ENCODE assay signal across 1 cellular context in genomic region chr2:170711196-170711773, GRCh38.
A peak's percentile ranks its signal among the peaks of the same experiment; 100 is the strongest.
TF ChIP-seq lines count a peak whose summit lies in the region.

No MANE protein-coding gene starts in this region.

TF ChIP-seq in HEK293, 187 proteins besides CTCF, POLR2A, EP300 and RAD21 (continued from another document):
- TF ChIP-seq ZNF335 (tag by site-specific recombination; conservative IDR thresholded peaks at IDR 0.05): peak; percentile 51; the same call in 1 of the 2 replicates
- TF ChIP-seq TCF7L2 (IDR thresholded peaks at IDR 0.05; ENCODE audit: borderline replicate concordance, low read depth, low read length): peak; percentile 50; the same call in 1 of the 2 replicates
- TF ChIP-seq ZNF664 (tag by site-specific recombination; IDR thresholded peaks at IDR 0.05): no peak
- no peak for TF ChIP-seq HIC1 (tag by site-specific recombination; IDR thresholded peaks at IDR 0.05)
- no peak for TF ChIP-seq ZNF645 (tag by site-specific recombination; IDR thresholded peaks at IDR 0.05)
- no peak for TF ChIP-seq PRDM4 (tag by site-specific recombination; IDR thresholded peaks at IDR 0.05)
- TF ChIP-seq ZNF658 (tag by site-specific recombination; IDR thresholded peaks at IDR 0.05): no peak
- no peak for TF ChIP-seq ZNF544 (tag by site-specific recombination; IDR thresholded peaks at IDR 0.05)
TF ChIP-seq in HEK293: peak in this region for 2.
